3 cellular contexts compared by ENCODE assay signal in genomic region chr12:111100554-111100953, GRCh38.
TF ChIP-seq lines count a peak whose summit lies in the region.

No MANE protein-coding gene starts in this region.

TF ChIP-seq in A549, 52 proteins besides CTCF, POLR2A, EP300 and RAD21:
- no peak for TF ChIP-seq BCL3 (IDR thresholded peaks at IDR 0.05)
- no peak for TF ChIP-seq CHD2 (IDR thresholded peaks at IDR 0.05; ENCODE audit: low read length, partially characterized antibody)
- no peak for TF ChIP-seq RCOR1 (IDR thresholded peaks at IDR 0.05; ENCODE audit: low read depth, low read length)
- no peak for TF ChIP-seq HOXB5 (CRISPR knock-in tag; IDR thresholded peaks at IDR 0.05)
- TF ChIP-seq PHF8 (IDR thresholded peaks at IDR 0.05; ENCODE audit: borderline replicate concordance, low read depth) = no peak

TF ChIP-seq in WTC11, 78 proteins besides CTCF, POLR2A, EP300 and RAD21 (continued from another document):
- TF ChIP-seq NR1H2 (CRISPR knock-in tag; IDR thresholded peaks at IDR 0.05) = no peak

TF ChIP-seq in endothelial cell of umbilical vein, 7 proteins besides CTCF, POLR2A, EP300 and RAD21:
- TF ChIP-seq JUN (IDR thresholded peaks at IDR 0.05; ENCODE audit: borderline replicate concordance, insufficient read depth, insufficient read length, low read depth) (no peak), MAX (IDR thresholded peaks at IDR 0.05; ENCODE audit: insufficient read depth, insufficient read length) (peak; percentile 25)
